In the genomic region with DNA sequence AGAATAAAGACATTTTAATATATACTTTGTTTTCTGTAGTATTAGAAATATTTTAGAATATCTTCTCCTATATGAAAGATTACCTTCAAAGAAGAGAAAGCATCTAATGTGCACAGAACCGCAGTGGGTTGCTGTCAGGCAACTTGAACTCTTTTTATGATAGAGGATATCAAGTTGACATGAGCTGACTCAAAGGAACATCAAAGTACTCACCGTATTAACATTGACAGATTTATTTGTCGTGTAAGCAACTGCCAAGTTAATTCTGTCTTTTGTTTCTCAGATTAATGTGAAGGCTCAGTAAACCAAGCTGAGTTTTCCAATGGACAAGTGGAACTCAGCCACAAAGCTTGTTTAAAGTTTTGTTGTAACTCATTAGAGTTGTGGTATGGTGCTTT, we compare ENCODE assay signal across 1 cellular context.
TF ChIP-seq lines count a peak whose summit lies in the region.

No MANE protein-coding gene starts in this region.

TF ChIP-seq in GM12878, 131 proteins besides CTCF, POLR2A, EP300 and RAD21:
- TF ChIP-seq, protein P1, sequence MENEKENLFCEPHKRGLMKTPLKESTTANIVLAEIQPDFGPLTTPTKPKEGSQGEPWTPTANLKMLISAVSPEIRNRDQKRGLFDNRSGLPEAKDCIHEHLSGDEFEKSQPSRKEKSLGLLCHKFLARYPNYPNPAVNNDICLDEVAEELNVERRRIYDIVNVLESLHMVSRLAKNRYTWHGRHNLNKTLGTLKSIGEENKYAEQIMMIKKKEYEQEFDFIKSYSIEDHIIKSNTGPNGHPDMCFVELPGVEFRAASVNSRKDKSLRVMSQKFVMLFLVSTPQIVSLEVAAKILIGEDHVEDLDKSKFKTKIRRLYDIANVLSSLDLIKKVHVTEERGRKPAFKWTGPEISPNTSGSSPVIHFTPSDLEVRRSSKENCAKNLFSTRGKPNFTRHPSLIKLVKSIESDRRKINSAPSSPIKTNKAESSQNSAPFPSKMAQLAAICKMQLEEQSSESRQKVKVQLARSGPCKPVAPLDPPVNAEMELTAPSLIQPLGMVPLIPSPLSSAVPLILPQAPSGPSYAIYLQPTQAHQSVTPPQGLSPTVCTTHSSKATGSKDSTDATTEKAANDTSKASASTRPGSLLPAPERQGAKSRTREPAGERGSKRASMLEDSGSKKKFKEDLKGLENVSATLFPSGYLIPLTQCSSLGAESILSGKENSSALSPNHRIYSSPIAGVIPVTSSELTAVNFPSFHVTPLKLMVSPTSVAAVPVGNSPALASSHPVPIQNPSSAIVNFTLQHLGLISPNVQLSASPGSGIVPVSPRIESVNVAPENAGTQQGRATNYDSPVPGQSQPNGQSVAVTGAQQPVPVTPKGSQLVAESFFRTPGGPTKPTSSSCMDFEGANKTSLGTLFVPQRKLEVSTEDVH (IDR thresholded peaks at IDR 0.05; ENCODE audit: low read depth, partially characterized antibody): no peak
- no peak for TF ChIP-seq SRF (IDR thresholded peaks at IDR 0.05; ENCODE audit: low read depth in 2 of 2, low read length in 2 of 2)
- TF ChIP-seq JUND (IDR thresholded peaks at IDR 0.05; ENCODE audit: low read depth, low read length): no peak
- TF ChIP-seq, protein P2, sequence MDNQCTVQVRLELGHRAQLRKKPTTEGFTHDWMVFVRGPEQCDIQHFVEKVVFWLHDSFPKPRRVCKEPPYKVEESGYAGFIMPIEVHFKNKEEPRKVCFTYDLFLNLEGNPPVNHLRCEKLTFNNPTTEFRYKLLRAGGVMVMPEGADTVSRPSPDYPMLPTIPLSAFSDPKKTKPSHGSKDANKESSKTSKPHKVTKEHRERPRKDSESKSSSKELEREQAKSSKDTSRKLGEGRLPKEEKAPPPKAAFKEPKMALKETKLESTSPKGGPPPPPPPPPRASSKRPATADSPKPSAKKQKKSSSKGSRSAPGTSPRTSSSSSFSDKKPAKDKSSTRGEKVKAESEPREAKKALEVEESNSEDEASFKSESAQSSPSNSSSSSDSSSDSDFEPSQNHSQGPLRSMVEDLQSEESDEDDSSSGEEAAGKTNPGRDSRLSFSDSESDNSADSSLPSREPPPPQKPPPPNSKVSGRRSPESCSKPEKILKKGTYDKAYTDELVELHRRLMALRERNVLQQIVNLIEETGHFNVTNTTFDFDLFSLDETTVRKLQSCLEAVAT (IDR thresholded peaks at IDR 0.05): no peak
- no peak for TF ChIP-seq MYB (IDR thresholded peaks at IDR 0.05; ENCODE audit: borderline replicate concordance, low read depth, low read length)
- TF ChIP-seq ZNF24 (IDR thresholded peaks at IDR 0.05): no peak
- TF ChIP-seq SP1 (IDR thresholded peaks at IDR 0.05; ENCODE audit: low read depth, low read length): no peak
- no peak for TF ChIP-seq HCFC1 (IDR thresholded peaks at IDR 0.05; ENCODE audit: low read length)
- no peak for TF ChIP-seq GABPA (IDR thresholded peaks at IDR 0.05; ENCODE audit: low read depth)
TF ChIP-seq in GM12878: peak in this region for 0.
